Comparison of ENCODE assay signal across 8 cellular contexts in genomic region chr11:68751331-68751856, GRCh38. TPM values are rescaled to one million over a fixed set of nuclear protein-coding genes. Genes with fewer than 3 reads are reported as not detected.
DNase-seq lines count a peak whose midpoint lies in the region; ATAC-seq lines count a peak whose summit lies in the region.

Gene TESMIN (minus strand): TSS chr11:68751520. CDS start chr11:68750660, 860 bp downstream.

- H3K9ac ChIP-seq in mesendoderm (ENCODE audit: low read length): peak within 1 kb of the TSS; percentile 81

- peaks cover 3 to 9% of the 10 kb centered on the region in 2 donors for H3K4me1 Mint-ChIP-seq in effector memory CD8-positive, alpha-beta T cell (ENCODE audit: low read depth in 2 of 2)

- H3K36me3 Mint-ChIP-seq in effector memory CD8-positive, alpha-beta T cell (ENCODE audit: insufficient read depth): peaks cover 6% of the 10 kb centered on the region

- peaks cover 4% of the 10 kb centered on the region for H3K4me1 ChIP-seq in mesendoderm (ENCODE audit: control insufficient read depth, low read depth, low read length)

- H2BK5ac ChIP-seq in mesendoderm (ENCODE audit: low read length): no peak within 1 kb of the TSS

- H3K4me3 ChIP-seq in mesendoderm (ENCODE audit: low read length): peak within 1 kb of the TSS; percentile 37

- H3K79me1 ChIP-seq in mesendoderm (ENCODE audit: low read length): no peaks in the 10 kb centered on the region

- H3K18ac ChIP-seq in mesendoderm (ENCODE audit: low read length): peak within 1 kb of the TSS; percentile 92

- peak within 1 kb of the TSS; percentile 84 for H2BK120ac ChIP-seq in mesendoderm (ENCODE audit: low read depth, low read length)

- no peaks in the 10 kb centered on the region for H3K36me3 ChIP-seq in mesendoderm (ENCODE audit: control insufficient read depth, insufficient read depth, low read length)

- no peaks in the 10 kb centered on the region for H3K9me3 Mint-ChIP-seq in effector memory CD8-positive, alpha-beta T cell

- H2BK15ac ChIP-seq in mesendoderm (replicated peaks; ENCODE audit: low read depth): no peak within 1 kb of the TSS

- H3K4me3 Mint-ChIP-seq in effector memory CD8-positive, alpha-beta T cell: peak within 1 kb of the TSS; percentile 82 to 85

- no peak within 1 kb of the TSS for H3K23ac ChIP-seq in mesendoderm (ENCODE audit: low read length)

- H4K8ac ChIP-seq in mesendoderm (ENCODE audit: low read depth, low read length): no peak within 1 kb of the TSS

- no peaks in the 10 kb centered on the region for H3K27me3 ChIP-seq in mesendoderm (ENCODE audit: insufficient read depth, low read length, poor library complexity)

- peak within 1 kb of the TSS; percentile 80 for H3K27ac ChIP-seq in mesendoderm (ENCODE audit: low read depth, low read length)

- H4K5ac ChIP-seq in mesendoderm (ENCODE audit: low read length): no peak within 1 kb of the TSS

- peak; percentile 98 for DNase-seq in D341Med (ENCODE audit: low spot score)
- DNase-seq in NOMO-1 (lab: John Stamatoyannopoulos, UW; ENCODE audit: unreplicated experiment in 2 of 2): peak; percentile 82 to 97
- peak; percentile 97 for DNase-seq in activated CD8-positive, alpha-beta memory T cell treated with anti-CD3 and anti-CD28 coated beads for 24 hours
- DNase-seq in effector memory CD8-positive, alpha-beta T cell: peak; percentile 87 to 90 (median 88)
- DNase-seq in mesendoderm: peak; percentile 95
- peak; percentile 75 to 79 for DNase-seq in stimulated activated CD8-positive, alpha-beta memory T cell treated with anti-CD3 and anti-CD28 coated beads, Interleukin-15, amount 100 ng/mL, for 48 hours (ENCODE audit: low read depth in 2 of 2)
- no peak for DNase-seq in KG1 (lab: John Stamatoyannopoulos, UW)

- H2AK5ac ChIP-seq in mesendoderm (ENCODE audit: low read length): no peak within 1 kb of the TSS

- H3K4me2 ChIP-seq in mesendoderm (ENCODE audit: low read length): peak within 1 kb of the TSS; percentile 55

- H3K27me3 Mint-ChIP-seq in effector memory CD8-positive, alpha-beta T cell: no peaks in the 10 kb centered on the region

- H3K4ac ChIP-seq in mesendoderm (ENCODE audit: low read depth, low read length): peak within 1 kb of the TSS; percentile 98

- H3K27ac Mint-ChIP-seq in effector memory CD8-positive, alpha-beta T cell: peak within 1 kb of the TSS in 1 of 2 donors; percentile 80

- no CpG with 5 or more reads among the region's 42 CpGs for WGBS in mesendoderm (ENCODE audit: extremely low coverage, insufficient coverage, low lambda C conversion rate)

- peak; percentile 55 for ATAC-seq in HG03196 (IDR thresholded peaks at IDR 0.05; ENCODE audit: unreplicated experiment)
- peak; percentile 88 for ATAC-seq in effector memory CD8-positive, alpha-beta T cell (replicated peaks)

- H3K56ac ChIP-seq in mesendoderm (ENCODE audit: low read length): peak within 1 kb of the TSS; percentile 88

- peaks cover 4% of the 10 kb centered on the region for H3K79me2 ChIP-seq in mesendoderm (ENCODE audit: control insufficient read depth, insufficient read depth, low read length)

RNA-seq across cellular contexts. Expression of gene TESMIN, which starts in this region (rescaled TPM):
- polyA plus RNA-seq in mesendoderm (2013, experiment 1 of 2): 42.7 TPM
- polyA plus RNA-seq in mesendoderm (2013, experiment 2 of 2): 43.2 TPM
